Comparison of ENCODE assay signal across 27 cellular contexts in genomic region chr10:73814276-73814895, GRCh38.
"Had no signal": no experiment of that assay in that cellular context is flagged by ENCODE, and none has a peak within 500 bp of the region (broad histone marks: within the 10 kb centered on the region; RNA-seq: fewer than 3 reads in every experiment).

No MANE protein-coding gene starts in this region.

- H3K27me3 ChIP-seq: body of pancreas, esophagus squamous epithelium, gastroesophageal sphincter had no signal

- DNase-seq: activated CD4-positive, alpha-beta memory T cell treated with anti-CD3 and anti-CD28 coated beads for 36 hours; activated CD4-positive, alpha-beta T cell treated with anti-CD3 and anti-CD28 coated beads, Interleukin-2, amount 10 ng/mL, durations not matched to agents 24 days and 14 days; activated CD4-positive, CD25-positive, alpha-beta regulatory T cell; activated CD4-positive, CD25-positive, alpha-beta regulatory T cell treated with anti-CD3 and anti-CD28 coated beads, Interleukin-2, amount 50 U/mL, for 72 hours; activated CD8-positive, alpha-beta memory T cell treated with anti-CD3 and anti-CD28 coated beads, Interleukin-2, amount 10 ng/mL, durations not matched to agents 7 days and 5 days; activated CD8-positive, alpha-beta memory T cell treated with anti-CD3 and anti-CD28 coated beads, Interleukin-2, amount 50 U/mL, for 4 hours; activated CD8-positive, alpha-beta T cell treated with anti-CD3 and anti-CD28 coated beads, Interleukin-2, amount 10 ng/mL, durations not matched to agents 7 days and 5 days; activated effector memory CD4-positive, alpha-beta T cell treated with Interleukin-2 at 50 U/mL for 16 hours; activated gamma-delta T cell treated with Interleukin-2 at 50 U/mL for 16 hours; activated naive CD4-positive, alpha-beta T cell treated with anti-CD3 and anti-CD28 coated beads, Interleukin-2, amount 50 U/mL, for 16 hours; activated naive CD4-positive, alpha-beta T cell treated with Interleukin-2 at 50 U/mL for 16 hours; activated T-cell treated with anti-CD3 and anti-CD28 coated beads, Interleukin-2, amount 50 U/mL, for 1 hour; amniotic stem cell; anterior cingulate cortex; body of pancreas; caudate nucleus; cortex of kidney; esophagus squamous epithelium; foreskin melanocyte; T-helper 2 cell had no signal

- H3K9me3 ChIP-seq: body of pancreas, esophagus squamous epithelium, gastroesophageal sphincter had no signal

- ATAC-seq: activated CD4-positive, alpha-beta T cell treated with anti-CD3 and anti-CD28 coated beads for 36 hours; activated CD8-positive, alpha-beta memory T cell treated with anti-CD3 and anti-CD28 coated beads, Interleukin-2, amount 10 ng/mL, durations not matched to agents 7 days and 5 days; activated CD8-positive, alpha-beta T cell treated with anti-CD3 and anti-CD28 coated beads, Interleukin-2, amount 10 ng/mL, durations not matched to agents 7 days and 5 days; activated T-helper 17 cell treated with anti-CD3 and anti-CD28 coated beads, Interleukin-2, amount 50 U/mL, for 72 hours; body of pancreas; gastroesophageal sphincter had no signal

- FAIRE-seq: colon, endometrium, endothelial cell of umbilical vein had no signal

- H3K4me3 ChIP-seq: body of pancreas, esophagus squamous epithelium, gastroesophageal sphincter had no signal

- H3K27ac ChIP-seq: body of pancreas, epithelial cell of prostate, esophagus squamous epithelium had no signal
